ENCODE assay signal across 23 cellular contexts in genomic region chr7:151139071-151139521, GRCh38. TPM values are rescaled to one million over a fixed set of nuclear protein-coding genes. Genes with fewer than 3 reads are reported as not detected.
DNase-seq lines count a peak whose midpoint lies in the region; ATAC-seq, FAIRE-seq and TF ChIP-seq lines count a peak whose summit lies in the region.
"Had no signal": no experiment of that assay in that cellular context is flagged by ENCODE, and none has a peak within 500 bp of the region (broad histone marks: within the 10 kb centered on the region; RNA-seq: fewer than 3 reads in every experiment).

No MANE protein-coding gene starts in this region.

- FAIRE-seq in astrocyte (lab: Jason Lieb, UNC), result no peak
- FAIRE-seq: small intestine had no signal

- H3K9ac ChIP-seq in astrocyte (ENCODE audit: low read length), result no peak overlapping the region

- intact Hi-C loops in natural killer cell (cut with micrococcal nuclease), result no loop called here

- peak; percentile 7 for DNase-seq in BE2C
- DNase-seq in GM20000 (ENCODE audit: low spot score), result peak; percentile 21
- DNase-seq in astrocyte (ENCODE audit: low read depth), result no peak
- peak; percentile 8 for DNase-seq in natural killer cell
- DNase-seq in NCI-H1694 (lab: John Stamatoyannopoulos, UW), result no peak
- no peak for DNase-seq in foreskin fibroblast
- no peak for DNase-seq in tibial nerve (ENCODE audit: low spot score in 2 of 2)
- DNase-seq: activated CD4-positive, alpha-beta memory T cell treated with anti-CD3 and anti-CD28 coated beads, Interleukin-2, amount 10 ng/mL, durations not matched to agents 7 days and 5 days; central memory CD4-positive, alpha-beta T cell; COR-L47; effector memory CD4-positive, alpha-beta T cell; Karpas-422; kidney glomerular epithelial cell; NCI-H1105; NCI-H774; occipital lobe; PC-3; small intestine; SW 1271 had no signal

- H3K4me1 ChIP-seq in BE2C (peaks cover 10% of the 10 kb centered on the region; the same call in 1 of the 2 replicates), astrocyte (ENCODE audit: insufficient read depth, low read length) (no peaks in the 10 kb centered on the region), tibial nerve (peaks cover 0 to 11% (median 0%) of the 10 kb centered on the region in 4 donors)
- H3K4me1 ChIP-seq: adrenal gland had no signal

- H3K27me3 Mint-ChIP-seq in astrocyte (ENCODE audit: low read depth, unreplicated experiment) (no peaks in the 10 kb centered on the region), natural killer cell (ENCODE audit: low read depth in 2 of 2) (no peaks in the 10 kb centered on the region)
- H3K27me3 Mint-ChIP-seq: activated CD4-positive, alpha-beta memory T cell treated with anti-CD3 and anti-CD28 coated beads, Interleukin-2, amount 10 ng/mL, durations not matched to agents 7 days and 5 days; activated T-helper 17 cell treated with anti-CD3 and anti-CD28 coated beads, Interleukin-2, amount 50 U/mL, for 72 hours had no signal

- peaks cover 70% of the 10 kb centered on the region for H3K36me3 ChIP-seq in BE2C
- H3K36me3 ChIP-seq in astrocyte (ENCODE audit: insufficient read depth, low read length), result peaks cover 12% of the 10 kb centered on the region
- peaks cover 4 to 95% (median 4%) of the 10 kb centered on the region in 3 donors for H3K36me3 ChIP-seq in tibial nerve

- peak overlapping the region; percentile 8 for H3K27ac Mint-ChIP-seq in astrocyte (ENCODE audit: unreplicated experiment)
- no peak overlapping the region for H3K27ac Mint-ChIP-seq in natural killer cell
- H3K27ac Mint-ChIP-seq: activated CD4-positive, alpha-beta memory T cell treated with anti-CD3 and anti-CD28 coated beads, Interleukin-2, amount 10 ng/mL, durations not matched to agents 7 days and 5 days; activated T-helper 17 cell treated with anti-CD3 and anti-CD28 coated beads, Interleukin-2, amount 50 U/mL, for 72 hours had no signal

- H3K27me3 ChIP-seq in BE2C, result no peaks in the 10 kb centered on the region
- H3K27me3 ChIP-seq in astrocyte (ENCODE audit: insufficient read depth, low read length), result no peaks in the 10 kb centered on the region
- H3K27me3 ChIP-seq in tibial nerve, result no peaks in the 10 kb centered on the region
- H3K27me3 ChIP-seq: adrenal gland had no signal

- 55 to 82% methylated on average over 10 of the region's 10 CpGs for WGBS in tibial nerve, 2 donors

- H3K36me3 Mint-ChIP-seq in astrocyte (ENCODE audit: low read depth, unreplicated experiment), result peaks cover 26% of the 10 kb centered on the region
- H3K36me3 Mint-ChIP-seq in natural killer cell, result no peaks in the 10 kb centered on the region

- TF ChIP-seq POLR2A in tibial nerve (IDR thresholded peaks at IDR 0.05), result no peak

- H3K9me3 Mint-ChIP-seq in astrocyte (ENCODE audit: unreplicated experiment), result no peaks in the 10 kb centered on the region
- no peaks in the 10 kb centered on the region for H3K9me3 Mint-ChIP-seq in natural killer cell
- H3K9me3 Mint-ChIP-seq: activated CD4-positive, alpha-beta memory T cell treated with anti-CD3 and anti-CD28 coated beads, Interleukin-2, amount 10 ng/mL, durations not matched to agents 7 days and 5 days; activated T-helper 17 cell treated with anti-CD3 and anti-CD28 coated beads, Interleukin-2, amount 50 U/mL, for 72 hours had no signal

- TF ChIP-seq CTCF in BE2C (IDR thresholded peaks at IDR 0.05; ENCODE audit: low read depth, low read length), result no peak
- no peak for TF ChIP-seq CTCF in GM20000 (IDR thresholded peaks at IDR 0.05; ENCODE audit: extremely low read depth, missing control alignments)
- TF ChIP-seq CTCF in astrocyte (IDR thresholded peaks at IDR 0.05; ENCODE audit: insufficient read depth, low read depth, low read length), result no peak
- TF ChIP-seq CTCF in natural killer cell (IDR thresholded peaks at IDR 0.05), result no peak
- no peak for TF ChIP-seq CTCF in foreskin fibroblast (IDR thresholded peaks at IDR 0.05; ENCODE audit: low read depth, low read length)
- no peak for TF ChIP-seq CTCF in tibial nerve (IDR thresholded peaks at IDR 0.05)

- no peak overlapping the region for H3K27ac ChIP-seq in astrocyte (ENCODE audit: low read depth, low read length)
- no peak overlapping the region for H3K27ac ChIP-seq in tibial nerve
- H3K27ac ChIP-seq: adrenal gland had no signal

- no peak for ATAC-seq in natural killer cell
- ATAC-seq in HG03045 (IDR thresholded peaks at IDR 0.05; ENCODE audit: unreplicated experiment), result no peak
- ATAC-seq: activated T-helper 17 cell treated with anti-CD3 and anti-CD28 coated beads, Interleukin-2, amount 50 U/mL, for 72 hours; PC-3 had no signal

- TF ChIP-seq EP300 in tibial nerve (IDR thresholded peaks at IDR 0.05), result no peak

- H3K4me3 Mint-ChIP-seq in astrocyte (ENCODE audit: unreplicated experiment) (no peak overlapping the region), natural killer cell (no peak overlapping the region)
- H3K4me3 Mint-ChIP-seq: activated CD4-positive, alpha-beta memory T cell treated with anti-CD3 and anti-CD28 coated beads, Interleukin-2, amount 10 ng/mL, durations not matched to agents 7 days and 5 days; activated T-helper 17 cell treated with anti-CD3 and anti-CD28 coated beads, Interleukin-2, amount 50 U/mL, for 72 hours had no signal

- H3K4me3 ChIP-seq in BE2C (ENCODE audit: low read depth, low read length) (no peak overlapping the region), astrocyte (ENCODE audit: insufficient read depth, low read depth, low read length) (no peak overlapping the region), foreskin fibroblast (ENCODE audit: low read depth in 1 of 2, low read length in 2 of 2) (no peak overlapping the region), tibial nerve (no peak overlapping the region)
- H3K4me3 ChIP-seq: adrenal gland had no signal

- H3K4me2 ChIP-seq in astrocyte (ENCODE audit: low read length), result no peak overlapping the region

- H3K4me1 Mint-ChIP-seq in astrocyte (ENCODE audit: low read depth, unreplicated experiment), result no peaks in the 10 kb centered on the region
- H3K4me1 Mint-ChIP-seq in natural killer cell, result no peaks in the 10 kb centered on the region
- H3K4me1 Mint-ChIP-seq: activated CD4-positive, alpha-beta memory T cell treated with anti-CD3 and anti-CD28 coated beads, Interleukin-2, amount 10 ng/mL, durations not matched to agents 7 days and 5 days; activated T-helper 17 cell treated with anti-CD3 and anti-CD28 coated beads, Interleukin-2, amount 50 U/mL, for 72 hours had no signal

- H3K79me2 ChIP-seq in astrocyte (ENCODE audit: insufficient read depth, low read length), result no peaks in the 10 kb centered on the region

- H3K9me3 ChIP-seq in BE2C, result no peaks in the 10 kb centered on the region
- no peaks in the 10 kb centered on the region for H3K9me3 ChIP-seq in astrocyte (ENCODE audit: insufficient read depth, low read depth, low read length)
- no peaks in the 10 kb centered on the region for H3K9me3 ChIP-seq in tibial nerve
- H3K9me3 ChIP-seq: adrenal gland had no signal

- H2AFZ ChIP-seq in astrocyte (ENCODE audit: low read depth, low read length), result no peak overlapping the region

- peaks cover 39% of the 10 kb centered on the region for H4K20me1 ChIP-seq in astrocyte (ENCODE audit: insufficient read depth, low read length)

RNA-seq across cellular contexts. Expression of gene GBX1, which starts 28.4 kb away (rescaled TPM):
- polyA plus RNA-seq in BE2C (2012; ENCODE audit: insufficient read depth, insufficient read length, low read depth), result not detected
- not detected in 2 replicates for total RNA-seq in astrocyte
- not detected for total RNA-seq in natural killer cell
- total RNA-seq in tibial nerve, result not detected
- total RNA-seq: activated CD4-positive, alpha-beta memory T cell treated with anti-CD3 and anti-CD28 coated beads, Interleukin-2, amount 10 ng/mL, durations not matched to agents 7 days and 5 days; adrenal gland; mononuclear cell; occipital lobe; PC-3 had no signal
- polyA plus RNA-seq: adrenal gland, small intestine had no signal

RNA-seq across cellular contexts. Expression of gene ASB10, which starts 48.0 kb away (rescaled TPM):
- polyA plus RNA-seq in BE2C (2012; ENCODE audit: insufficient read depth, insufficient read length, low read depth), result not detected
- total RNA-seq in astrocyte (not detected in 2 replicates), natural killer cell (not detected), tibial nerve (not detected)
- total RNA-seq: activated CD4-positive, alpha-beta memory T cell treated with anti-CD3 and anti-CD28 coated beads, Interleukin-2, amount 10 ng/mL, durations not matched to agents 7 days and 5 days; activated T-helper 17 cell treated with anti-CD3 and anti-CD28 coated beads, Interleukin-2, amount 50 U/mL, for 72 hours; adrenal gland; mononuclear cell; occipital lobe; PC-3 had no signal
- polyA plus RNA-seq: adrenal gland, small intestine had no signal

RNA-seq across cellular contexts. Expression of gene AGAP3, which starts 52.8 kb away (rescaled TPM):
- 220 TPM for polyA plus RNA-seq in BE2C (2012; ENCODE audit: insufficient read depth, insufficient read length, low read depth)
- total RNA-seq in astrocyte (123 and 156 TPM in 2 replicates), natural killer cell (10 to 100 TPM; 27.7 to 46.9 (median 42.8) TPM), tibial nerve (100 to 1,000 TPM in 2 of 4 donors, 10 to 100 TPM in 2; 40.0 to 114 (median 87.2) TPM)

RNA-seq across cellular contexts. Expression of gene TMUB1, which starts 55.8 kb away (rescaled TPM):
- polyA plus RNA-seq in BE2C (2012; ENCODE audit: insufficient read depth, insufficient read length, low read depth), result 203 TPM
- 42.9 and 44.9 TPM in 2 replicates for total RNA-seq in astrocyte
- 10 to 100 TPM; 44.1 to 49.8 (median 47.3) TPM for total RNA-seq in natural killer cell
- total RNA-seq in tibial nerve, result 10 to 100 TPM; 24.3 to 61.5 (median 33.8) TPM

RNA-seq across cellular contexts. Expression of gene FASTK, which starts 58.5 kb away (rescaled TPM):
- polyA plus RNA-seq in BE2C (2012; ENCODE audit: insufficient read depth, insufficient read length, low read depth), result 267 TPM
- 56.1 and 61.6 TPM in 2 replicates for total RNA-seq in astrocyte
- 10 to 100 TPM; 72.8 to 89.4 (median 85.2) TPM for total RNA-seq in natural killer cell
- 100 to 1,000 TPM in 1 of 4 donors, 10 to 100 TPM in 3; 69.9 to 139 (median 79.7) TPM for total RNA-seq in tibial nerve

Comparison
In these comparisons a context has a peak if more than half of its experiments do, and no peak if none do; other contexts are left out.
1. DNase-seq: peak in BE2C (single experiment), GM20000 (single experiment) and natural killer cell (single experiment); none in astrocyte (single experiment), NCI-H1694 (single experiment), foreskin fibroblast (0 of 2) and tibial nerve (0 of 2).